8 cellular contexts compared by ENCODE assay signal in the genomic region with DNA sequence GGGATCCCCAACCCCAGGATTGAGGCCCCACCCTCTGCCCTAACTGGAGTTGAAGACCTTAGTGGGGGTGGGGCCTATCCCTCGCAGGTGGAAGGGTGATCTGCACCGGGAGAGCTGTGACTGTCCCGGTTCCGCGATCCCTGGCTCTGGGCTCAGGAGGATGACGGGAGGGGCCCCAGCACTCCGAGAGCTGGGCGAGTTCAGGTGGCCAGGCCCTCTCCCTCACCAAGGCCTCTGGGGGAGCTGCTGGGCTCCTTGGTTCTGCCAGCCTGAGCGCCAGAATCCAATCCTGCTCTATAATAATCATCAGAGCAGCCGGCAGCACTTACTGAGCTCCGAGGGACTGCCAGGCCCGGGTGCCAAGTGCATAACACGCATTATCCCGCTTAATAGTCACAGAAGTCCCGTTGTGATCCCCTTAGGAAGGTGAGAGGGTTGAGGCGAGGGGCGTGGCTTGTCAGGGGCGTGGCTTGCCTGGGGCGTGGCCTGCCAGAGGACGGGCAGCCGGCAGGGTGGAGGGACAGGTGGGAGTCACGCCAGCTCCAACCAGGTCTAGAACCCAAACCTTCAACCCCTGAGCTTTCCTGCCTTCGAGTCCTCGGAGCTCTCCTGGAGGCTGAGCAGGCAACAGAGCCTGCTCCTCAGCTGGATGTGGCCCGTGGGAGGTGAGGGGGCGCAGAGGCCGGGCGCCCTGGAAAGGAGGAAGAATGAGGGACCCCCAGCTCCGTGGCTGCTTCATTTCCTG. TPM values are rescaled to one million over a fixed set of nuclear protein-coding genes. Genes with fewer than 3 reads are reported as not detected.
DNase-seq lines count a peak whose midpoint lies in the region; ATAC-seq and TF ChIP-seq lines count a peak whose summit lies in the region.

No MANE protein-coding gene starts in this region.

- peaks cover 50% of the 10 kb centered on the region for H3K27me3 Mint-ChIP-seq in activated T-helper 2 cell treated with anti-CD3 and anti-CD28 coated beads, Interferon-gamma antibody, Interleukin-2, Interleukin-4, amounts not matched to agents 10 μg/mL and 5 μg/mL and 100 μg/mL, durations not matched to agents 14 hours and 24 hours and 36 hours (ENCODE audit: low read depth)
- peaks cover 69% of the 10 kb centered on the region for H3K27me3 Mint-ChIP-seq in progenitor cell of endocrine pancreas
- peaks cover 43% of the 10 kb centered on the region for H3K27me3 Mint-ChIP-seq in type B pancreatic cell

- ATAC-seq in GM19463 (IDR thresholded peaks at IDR 0.05; ENCODE audit: unreplicated experiment) (no peak), GM21619 (IDR thresholded peaks at IDR 0.05; ENCODE audit: unreplicated experiment) (no peak)

- intact Hi-C loops in activated T-helper 2 cell treated with anti-CD3 and anti-CD28 coated beads, Interferon-gamma antibody, Interleukin-2, Interleukin-4, amounts not matched to agents 10 μg/mL and 5 μg/mL and 100 μg/mL, durations not matched to agents 14 hours and 24 hours and 36 hours (cut with micrococcal nuclease) = no loop called here

- H3K27ac Mint-ChIP-seq in activated T-helper 2 cell treated with anti-CD3 and anti-CD28 coated beads, Interferon-gamma antibody, Interleukin-2, Interleukin-4, amounts not matched to agents 10 μg/mL and 5 μg/mL and 100 μg/mL, durations not matched to agents 14 hours and 24 hours and 36 hours = no peak overlapping the region
- H3K27ac Mint-ChIP-seq in progenitor cell of endocrine pancreas (no peak overlapping the region), type B pancreatic cell (peak overlapping the region; percentile 34)

- no peaks in the 10 kb centered on the region for H3K9me3 Mint-ChIP-seq in activated T-helper 2 cell treated with anti-CD3 and anti-CD28 coated beads, Interferon-gamma antibody, Interleukin-2, Interleukin-4, amounts not matched to agents 10 μg/mL and 5 μg/mL and 100 μg/mL, durations not matched to agents 14 hours and 24 hours and 36 hours
- H3K9me3 Mint-ChIP-seq in progenitor cell of endocrine pancreas (ENCODE audit: low read depth) = no peaks in the 10 kb centered on the region
- no peaks in the 10 kb centered on the region for H3K9me3 Mint-ChIP-seq in type B pancreatic cell

- no peak overlapping the region for H3K4me3 Mint-ChIP-seq in activated T-helper 2 cell treated with anti-CD3 and anti-CD28 coated beads, Interferon-gamma antibody, Interleukin-2, Interleukin-4, amounts not matched to agents 10 μg/mL and 5 μg/mL and 100 μg/mL, durations not matched to agents 14 hours and 24 hours and 36 hours (ENCODE audit: low read depth)
- peak overlapping the region; percentile 54 for H3K4me3 Mint-ChIP-seq in progenitor cell of endocrine pancreas (ENCODE audit: low read depth)
- H3K4me3 Mint-ChIP-seq in type B pancreatic cell = peak overlapping the region; percentile 83

- H3K4me1 Mint-ChIP-seq in activated T-helper 2 cell treated with anti-CD3 and anti-CD28 coated beads, Interferon-gamma antibody, Interleukin-2, Interleukin-4, amounts not matched to agents 10 μg/mL and 5 μg/mL and 100 μg/mL, durations not matched to agents 14 hours and 24 hours and 36 hours (ENCODE audit: low read depth) = peaks cover 5% of the 10 kb centered on the region
- H3K4me1 Mint-ChIP-seq in progenitor cell of endocrine pancreas (ENCODE audit: low read depth) (peaks cover 16% of the 10 kb centered on the region), type B pancreatic cell (ENCODE audit: unreplicated experiment) (peaks cover 29% of the 10 kb centered on the region)

- TF ChIP-seq CTCF in GM12874 (IDR thresholded peaks at IDR 0.05; ENCODE audit: insufficient read depth, low read depth, low read length) (0 out of 2 replicates have a peak, but pooled peaks have one; percentile 18), foreskin fibroblast (IDR thresholded peaks at IDR 0.05; ENCODE audit: low read depth, low read length) (peak; percentile 27), progenitor cell of endocrine pancreas (IDR thresholded peaks at IDR 0.05; ENCODE audit: unreplicated experiment) (peak; percentile 36), type B pancreatic cell (conservative IDR thresholded peaks at IDR 0.05) (peak; percentile 49)

- H3K4me3 ChIP-seq in foreskin fibroblast (ENCODE audit: low read depth in 1 of 2, low read length in 2 of 2) = peak overlapping the region; percentile 36 to 40

- DNase-seq in NCI-H82 treated with DMSO at 0.1 percent for 48 hours (lab: John Stamatoyannopoulos, UW; ENCODE audit: unreplicated experiment) = peak; percentile 60
- peak; percentile 23 for DNase-seq in activated T-helper 2 cell treated with anti-CD3 and anti-CD28 coated beads, Interferon-gamma antibody, Interleukin-2, Interleukin-4, amounts not matched to agents 10 μg/mL and 5 μg/mL and 100 μg/mL, durations not matched to agents 14 hours and 24 hours and 36 hours (ENCODE audit: low spot score)
- DNase-seq in foreskin fibroblast = peak in 1 of 2 donors; percentile 54
- peak; percentile 42 for DNase-seq in progenitor cell of endocrine pancreas (ENCODE audit: low spot score, unreplicated experiment)
- no peak for DNase-seq in type B pancreatic cell (ENCODE audit: extremely low spot score, unreplicated experiment)

- no peaks in the 10 kb centered on the region for H3K36me3 Mint-ChIP-seq in activated T-helper 2 cell treated with anti-CD3 and anti-CD28 coated beads, Interferon-gamma antibody, Interleukin-2, Interleukin-4, amounts not matched to agents 10 μg/mL and 5 μg/mL and 100 μg/mL, durations not matched to agents 14 hours and 24 hours and 36 hours (ENCODE audit: low read depth)
- H3K36me3 Mint-ChIP-seq in progenitor cell of endocrine pancreas (ENCODE audit: insufficient read depth) (no peaks in the 10 kb centered on the region), type B pancreatic cell (no peaks in the 10 kb centered on the region)

RNA-seq across cellular contexts. Expression of a gene that starts 7.2 kb away (rescaled TPM):
- 0.09 and 0.30 TPM in 2 replicates for total RNA-seq in activated T-helper 2 cell treated with anti-CD3 and anti-CD28 coated beads, Interferon-gamma antibody, Interleukin-2, Interleukin-4, amounts not matched to agents 10 μg/mL and 5 μg/mL and 100 μg/mL, durations not matched to agents 14 hours and 24 hours and 36 hours
- 10.3 and 11.7 TPM in 2 replicates for total RNA-seq in progenitor cell of endocrine pancreas
- total RNA-seq in type B pancreatic cell (ENCODE audit: low replicate concordance) = 26.5 and 37.5 TPM in 2 replicates
